Comparison of ENCODE assay signal across 25 cellular contexts in the genomic region with DNA sequence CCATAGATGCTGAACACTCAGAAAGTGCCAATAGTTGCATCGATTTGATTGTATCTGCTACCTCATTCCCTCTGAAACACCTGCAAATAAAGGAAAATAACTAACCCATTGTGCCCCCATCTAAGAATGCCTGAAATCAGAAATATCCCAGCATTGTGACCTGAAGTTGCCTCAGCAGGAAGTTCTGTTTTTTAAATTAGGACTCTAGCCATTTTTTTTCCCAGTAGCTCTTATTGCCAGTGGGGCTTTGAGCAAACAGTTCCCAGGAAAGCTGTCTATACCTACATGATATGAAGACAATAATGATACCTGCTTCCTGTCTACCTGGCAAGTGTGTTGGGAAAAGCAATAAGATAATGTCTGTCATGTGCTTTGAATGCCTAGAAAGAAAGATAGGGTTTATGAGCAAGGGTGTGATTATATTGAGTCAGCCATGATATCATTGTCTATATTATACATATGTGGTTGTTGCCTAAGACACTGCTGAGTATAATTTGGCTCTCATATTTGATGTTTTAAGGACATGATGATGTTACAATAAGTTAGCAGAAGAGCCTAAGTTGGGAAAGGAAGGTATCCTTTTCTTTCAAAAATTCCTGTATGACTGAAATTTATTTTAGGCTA.
DNase-seq lines count a peak whose midpoint lies in the region; ATAC-seq, FAIRE-seq and TF ChIP-seq lines count a peak whose summit lies in the region.
"Had no signal": no experiment of that assay in that cellular context is flagged by ENCODE, and none has a peak within 500 bp of the region (broad histone marks: within the 10 kb centered on the region; RNA-seq: fewer than 3 reads in every experiment).

No MANE protein-coding gene starts in this region.

- TF ChIP-seq CTCF in K562 (IDR thresholded peaks at IDR 0.05 in 2 of 3, conservative IDR thresholded peaks at IDR 0.05 in 1 of 3; ENCODE audit: insufficient read depth in 2 of 3, low read depth in 1 of 3, low read length in 3 of 3) (no peak), chondrocyte (IDR thresholded peaks at IDR 0.05) (no peak), endodermal cell (conservative IDR thresholded peaks at IDR 0.05) (no peak), thyroid gland (IDR thresholded peaks at IDR 0.05) (no peak)

- H2AFZ ChIP-seq in K562 (ENCODE audit: low read depth, low read length): no peak overlapping the region

- no peaks in the 10 kb centered on the region for H3K9me3 Mint-ChIP-seq in chondrocyte (ENCODE audit: low read depth)
- no peaks in the 10 kb centered on the region for H3K9me3 Mint-ChIP-seq in endodermal cell
- H3K9me3 Mint-ChIP-seq: CD8-positive, alpha-beta memory T cell had no signal

- TF ChIP-seq EP300 in K562 (IDR thresholded peaks at IDR 0.05; ENCODE audit: low read length): no peak

- H3K27me3 ChIP-seq in K562 (ENCODE audit: control insufficient read depth in 2 of 2, insufficient read depth in 2 of 2, low read length in 2 of 2) (no peaks in the 10 kb centered on the region), endodermal cell (ENCODE audit: control insufficient read depth, insufficient read depth, low read length, poor library complexity, severe bottlenecking) (no peaks in the 10 kb centered on the region), thyroid gland (no peaks in the 10 kb centered on the region)
- H3K27me3 ChIP-seq: SJSA1 had no signal

- POLR2A ChIA-PET in K562 (lab: Yijun Ruan, JAX): interaction anchor here (0.7 to 1.3 kb wide), 4 partner anchors 9 to 99 kb away, joined by 3 to 5 read pairs (median 3); no protein-coding TSS in a partner anchor

- TF ChIP-seq RAD21 in K562 (CRISPR knock-in tag; conservative IDR thresholded peaks at IDR 0.05 in 1 of 2, IDR thresholded peaks at IDR 0.05 in 1 of 2): no peak

- H3K4me2 ChIP-seq in K562 (ENCODE audit: insufficient read depth, low read length): no peak overlapping the region
- H3K4me2 ChIP-seq: KMS-11 had no signal

- H3K36me3 Mint-ChIP-seq in chondrocyte (ENCODE audit: low read depth) (no peaks in the 10 kb centered on the region), endodermal cell (ENCODE audit: low read depth) (no peaks in the 10 kb centered on the region)
- H3K36me3 Mint-ChIP-seq: CD8-positive, alpha-beta memory T cell had no signal

- H3K36me3 ChIP-seq in K562 (ENCODE audit: control insufficient read depth, insufficient read depth, low read length): no peaks in the 10 kb centered on the region
- H3K36me3 ChIP-seq in endodermal cell (ENCODE audit: control insufficient read depth, insufficient read depth, low read length): no peaks in the 10 kb centered on the region
- H3K36me3 ChIP-seq in thyroid gland: no peaks in the 10 kb centered on the region
- H3K36me3 ChIP-seq: SJSA1 had no signal

- no peak overlapping the region for H3K27ac ChIP-seq in K562 (ENCODE audit: extremely low read depth, low read depth, low read length)
- no peak overlapping the region for H3K27ac ChIP-seq in endodermal cell (ENCODE audit: low read depth, low read length)
- H3K27ac ChIP-seq in thyroid gland: no peak overlapping the region
- H3K27ac ChIP-seq: C4-2B, HL-60, KMS-11, SJSA1 had no signal

- H3K4me1 Mint-ChIP-seq in chondrocyte (ENCODE audit: low read depth) (peaks cover 38% of the 10 kb centered on the region), endodermal cell (no peaks in the 10 kb centered on the region)
- H3K4me1 Mint-ChIP-seq: CD8-positive, alpha-beta memory T cell had no signal

- H3K4me3 Mint-ChIP-seq in chondrocyte (ENCODE audit: unreplicated experiment): no peak overlapping the region
- H3K4me3 Mint-ChIP-seq in endodermal cell: no peak overlapping the region
- H3K4me3 Mint-ChIP-seq: CD8-positive, alpha-beta memory T cell had no signal

- H3K9me1 ChIP-seq in K562 (ENCODE audit: control insufficient read depth, insufficient read depth, low read length): no peaks in the 10 kb centered on the region

- no peak for FAIRE-seq in K562 (lab: Jason Lieb, UNC)
- FAIRE-seq: HepG2 had no signal

- WGBS in K562 (ENCODE audit: insufficient coverage, low coverage, missing lambda C conversion rate): 59% methylated on average over 1 of the region's 1 CpG
- WGBS in endodermal cell (ENCODE audit: insufficient coverage in 1 of 2, insufficient read length in 1 of 2), 2 experiments: 89 to 100% methylated on average over 1 of the region's 1 CpG
- WGBS in thyroid gland, 2 donors: 89 to 97% methylated on average over 1 of the region's 1 CpG

- H3K9ac ChIP-seq in K562 (ENCODE audit: insufficient read depth in 1 of 2, low read depth in 2 of 2, low read length in 2 of 2) (no peak overlapping the region), endodermal cell (ENCODE audit: extremely low read depth, low read length, poor library complexity, severe bottlenecking) (no peak overlapping the region)
- H3K9ac ChIP-seq: KMS-11 had no signal

- TF ChIP-seq POLR2A in K562 (conservative IDR thresholded peaks at IDR 0.05) (no peak), thyroid gland (IDR thresholded peaks at IDR 0.05) (no peak)

- in situ Hi-C loops in K562 (cut with MboI): no loop called here

- no peak overlapping the region for H3K4me3 ChIP-seq in K562
- H3K4me3 ChIP-seq in endodermal cell (ENCODE audit: low read length): no peak overlapping the region
- no peak overlapping the region for H3K4me3 ChIP-seq in thyroid gland (replicated peaks in 1 of 3)
- H3K4me3 ChIP-seq: SJSA1 had no signal

- CTCF ChIA-PET in K562 (lab: Yijun Ruan, JAX; ENCODE audit: low intra/inter-chr PET ratio): no interaction called here

- no TSS peak for BruUV-seq in K562 (replicated peaks; lab: Mats Ljungman, UMichigan)

- H3K27ac Mint-ChIP-seq in chondrocyte (ENCODE audit: unreplicated experiment) (no peak overlapping the region), endodermal cell (no peak overlapping the region)
- H3K27ac Mint-ChIP-seq: CD8-positive, alpha-beta memory T cell had no signal

- no peaks in the 10 kb centered on the region for H4K20me1 ChIP-seq in K562 (replicated peaks; ENCODE audit: control insufficient read depth, insufficient read depth, low read length)

- H3K79me2 ChIP-seq in K562 (ENCODE audit: control insufficient read depth, insufficient read depth, low read length): no peaks in the 10 kb centered on the region

- H3K4me1 ChIP-seq in K562 (replicated peaks in 1 of 2; ENCODE audit: control insufficient read depth in 2 of 2, insufficient read depth in 2 of 2, low read length in 2 of 2) (peaks cover 0 to 4% of the 10 kb centered on the region in 2 experiments; a peak in 3 of 5 replicates), endodermal cell (ENCODE audit: control insufficient read depth, insufficient read depth, low read length) (no peaks in the 10 kb centered on the region), thyroid gland (no peaks in the 10 kb centered on the region)
- H3K4me1 ChIP-seq: SJSA1 had no signal

- ATAC-seq in left ventricle myocardium superior: peak; percentile 25
- no peak for ATAC-seq in Right ventricle myocardium superior (ENCODE audit: poor library complexity)
- no peak for ATAC-seq in K562
- ATAC-seq: HepG2, Panc1 had no signal

- no peak for DNase-seq in left ventricle myocardium superior
- no peak for DNase-seq in Right ventricle myocardium superior
- no peak for DNase-seq in K562 (ENCODE audit: extremely low read depth in 1 of 4, low spot score in 3 of 4)
- peak; percentile 45 for DNase-seq in iris pigment epithelial cell (ENCODE audit: low read depth)
- DNase-seq in NCI-H510A (lab: John Stamatoyannopoulos, UW): no peak
- no peak for DNase-seq in chondrocyte (ENCODE audit: low spot score)
- DNase-seq in endodermal cell: no peak
- DNase-seq in thyroid gland: no peak
- DNase-seq: 8988T; Calu3; CD8-positive, alpha-beta memory T cell; DMS53; EL; NCI-H1105; NCI-H146; NCI-H2029; NCI-H2227 treated with DMSO at 0.1 percent for 48 hours; NCI-H510A treated with DMSO at 0.1 percent for 48 hours; NCI-H774 had no signal

- H3K9me3 ChIP-seq in K562 (replicated peaks; ENCODE audit: control insufficient read depth, insufficient read depth, low read depth, low read length): no peaks in the 10 kb centered on the region
- no peaks in the 10 kb centered on the region for H3K9me3 ChIP-seq in endodermal cell (ENCODE audit: control insufficient read depth, low read length)
- no peaks in the 10 kb centered on the region for H3K9me3 ChIP-seq in thyroid gland
- H3K9me3 ChIP-seq: SJSA1 had no signal

- intact Hi-C loops in left ventricle myocardium superior (cut with micrococcal nuclease): no loop called here
- intact Hi-C loops in Right ventricle myocardium superior (cut with DNase I): no loop called here
- intact Hi-C loops in K562 (cut with micrococcal nuclease): no loop called here
- intact Hi-C loops in thyroid gland (cut with DNase I): no loop called here

- no peaks in the 10 kb centered on the region for H3K27me3 Mint-ChIP-seq in chondrocyte (ENCODE audit: low read depth)
- no peaks in the 10 kb centered on the region for H3K27me3 Mint-ChIP-seq in endodermal cell (ENCODE audit: insufficient read depth)

TF ChIP-seq in K562, 482 proteins besides CTCF, POLR2A, EP300 and RAD21:
- TF ChIP-seq ZNF175 (CRISPR knock-in tag; IDR thresholded peaks at IDR 0.05; ENCODE audit: low read depth) (peak; percentile 66), CEBPG (CRISPR knock-in tag; IDR thresholded peaks at IDR 0.05) (no peak), CEBPG (tag; conservative IDR thresholded peaks at IDR 0.05 in 1 of 2, IDR thresholded peaks at IDR 0.05 in 1 of 2) (peak in 1 of 2 experiments; percentile 77; a peak in 2 of 4 replicates), ZNF23 (CRISPR knock-in tag; IDR thresholded peaks at IDR 0.05) (no peak)
- TF ChIP-seq, protein P1, sequence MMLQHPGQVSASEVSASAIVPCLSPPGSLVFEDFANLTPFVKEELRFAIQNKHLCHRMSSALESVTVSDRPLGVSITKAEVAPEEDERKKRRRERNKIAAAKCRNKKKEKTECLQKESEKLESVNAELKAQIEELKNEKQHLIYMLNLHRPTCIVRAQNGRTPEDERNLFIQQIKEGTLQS (IDR thresholded peaks at IDR 0.05): peak; percentile 21; the same call in 1 of the 2 replicates
- TF ChIP-seq, protein P1 (CRISPR knock-in tag; conservative IDR thresholded peaks at IDR 0.05): no peak
